In the genomic region with DNA sequence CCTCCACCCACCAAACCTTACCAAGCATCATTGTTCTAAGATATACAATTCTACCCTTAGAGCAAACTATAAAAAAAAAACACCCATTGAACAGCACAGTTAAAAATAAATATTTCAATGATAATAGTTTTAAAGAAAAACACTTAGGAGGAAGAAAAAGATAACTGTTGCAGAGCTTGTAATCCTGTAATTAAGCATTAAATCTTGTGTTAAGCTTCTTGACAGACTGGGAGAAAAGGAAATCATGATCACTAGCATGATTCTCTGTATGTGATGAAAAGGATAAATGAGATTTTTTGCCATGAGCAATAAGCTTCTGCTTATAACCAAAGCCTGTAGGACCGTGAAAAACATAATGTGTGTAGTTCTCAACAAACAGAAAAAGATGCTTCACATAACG, we compare ENCODE assay signal across 17 cellular contexts.
A peak's percentile ranks its signal among the peaks of the same experiment; 100 is the strongest.
DNase-seq lines count a peak whose midpoint lies in the region; ATAC-seq and TF ChIP-seq lines count a peak whose summit lies in the region.
"Had no signal": no experiment of that assay in that cellular context is flagged by ENCODE, and none has a peak within 500 bp of the region (broad histone marks: within the 10 kb centered on the region; RNA-seq: fewer than 3 reads in every experiment).

No MANE protein-coding gene starts in this region.

- H3K27ac Mint-ChIP-seq in activated naive CD4-positive, alpha-beta T cell treated with anti-CD3 and anti-CD28 coated beads, Interleukin-2, amount 10 ng/mL, durations not matched to agents 7 days and 5 days = no peak overlapping the region
- H3K27ac Mint-ChIP-seq: CD4-positive, alpha-beta memory T cell; HFFc6 had no signal

- peak overlapping the region; percentile 13; the same call in 1 of the 2 replicates for H3K27ac ChIP-seq in WERI-Rb-1
- H3K27ac ChIP-seq: 22Rv1 had no signal

- CTCF ChIA-PET in activated naive CD4-positive, alpha-beta T cell treated with anti-CD3 and anti-CD28 coated beads, Interleukin-2, amount 10 ng/mL, durations not matched to agents 7 days and 5 days (lab: Charles Lee) = no interaction called here

- DNase-seq in NCI-H2227 treated with DMSO at 0.1 percent for 48 hours (lab: John Stamatoyannopoulos, UW) = peak; percentile 57
- DNase-seq in NCI-H2227 (lab: John Stamatoyannopoulos, UW; ENCODE audit: unreplicated experiment) = no peak
- peak; percentile 84 for DNase-seq in NCI-H82 (lab: John Stamatoyannopoulos, UW)
- no peak for DNase-seq in WERI-Rb-1
- no peak for DNase-seq in activated naive CD4-positive, alpha-beta T cell treated with anti-CD3 and anti-CD28 coated beads, Interleukin-2, amount 10 ng/mL, durations not matched to agents 7 days and 5 days
- DNase-seq in NCI-H2107 treated with DMSO at 0.1 percent for 48 hours (lab: John Stamatoyannopoulos, UW; ENCODE audit: unreplicated experiment) = no peak
- DNase-seq in activated naive CD4-positive, alpha-beta T cell treated with anti-CD3 and anti-CD28 coated beads, Interleukin-2, amount 50 U/mL, for 16 hours = no peak
- DNase-seq: C1 segment of cervical spinal cord; CD4-positive, alpha-beta memory T cell; DMS53; DMS79 treated with DMSO at 0.1 percent for 48 hours; GF-D8; GOT3; HFFc6 had no signal

- H3K27me3 Mint-ChIP-seq in activated naive CD4-positive, alpha-beta T cell treated with anti-CD3 and anti-CD28 coated beads, Interleukin-2, amount 10 ng/mL, durations not matched to agents 7 days and 5 days = no peaks in the 10 kb centered on the region
- H3K27me3 Mint-ChIP-seq: CD4-positive, alpha-beta memory T cell had no signal

- ATAC-seq in GM19328 (IDR thresholded peaks at IDR 0.05; ENCODE audit: unreplicated experiment) = no peak

- no peaks in the 10 kb centered on the region for H3K4me1 Mint-ChIP-seq in activated naive CD4-positive, alpha-beta T cell treated with anti-CD3 and anti-CD28 coated beads, Interleukin-2, amount 10 ng/mL, durations not matched to agents 7 days and 5 days
- H3K4me1 Mint-ChIP-seq: CD4-positive, alpha-beta memory T cell had no signal

- no peaks in the 10 kb centered on the region for H3K9me3 ChIP-seq in WERI-Rb-1 (ENCODE audit: severe bottlenecking)
- H3K9me3 ChIP-seq: HAP-1 had no signal

- no peaks in the 10 kb centered on the region for H3K27me3 ChIP-seq in WERI-Rb-1 (ENCODE audit: insufficient read depth, low read depth, severe bottlenecking)

- no peak for TF ChIP-seq CTCF in WERI-Rb-1 (IDR thresholded peaks at IDR 0.05; ENCODE audit: low read depth, low read length)

- no peaks in the 10 kb centered on the region for H3K36me3 ChIP-seq in WERI-Rb-1
- H3K36me3 ChIP-seq: HAP-1 had no signal

- H3K4me3 Mint-ChIP-seq in activated naive CD4-positive, alpha-beta T cell treated with anti-CD3 and anti-CD28 coated beads, Interleukin-2, amount 10 ng/mL, durations not matched to agents 7 days and 5 days = no peak overlapping the region
- H3K4me3 Mint-ChIP-seq: CD4-positive, alpha-beta memory T cell; HFFc6 had no signal

- no peaks in the 10 kb centered on the region for H3K36me3 Mint-ChIP-seq in activated naive CD4-positive, alpha-beta T cell treated with anti-CD3 and anti-CD28 coated beads, Interleukin-2, amount 10 ng/mL, durations not matched to agents 7 days and 5 days
- H3K36me3 Mint-ChIP-seq: CD4-positive, alpha-beta memory T cell had no signal

- no peak overlapping the region for H3K4me3 ChIP-seq in WERI-Rb-1 (ENCODE audit: low read depth, low read length)
- H3K4me3 ChIP-seq: HAP-1 had no signal

- H3K9me3 Mint-ChIP-seq in activated naive CD4-positive, alpha-beta T cell treated with anti-CD3 and anti-CD28 coated beads, Interleukin-2, amount 10 ng/mL, durations not matched to agents 7 days and 5 days = no peaks in the 10 kb centered on the region
- H3K9me3 Mint-ChIP-seq: HFFc6 had no signal

Comparison
In these comparisons a context has a peak if more than half of its experiments do, and no peak if none do; other contexts are left out.
1. DNase-seq: peak in NCI-H2227 treated with DMSO at 0.1 percent for 48 hours (single experiment) and NCI-H82 (single experiment); none in NCI-H2227 (single experiment), WERI-Rb-1 (single experiment), activated naive CD4-positive, alpha-beta T cell treated with anti-CD3 and anti-CD28 coated beads, Interleukin-2, amount 10 ng/mL, durations not matched to agents 7 days and 5 days (single experiment), NCI-H2107 treated with DMSO at 0.1 percent for 48 hours (single experiment) and activated naive CD4-positive, alpha-beta T cell treated with anti-CD3 and anti-CD28 coated beads, Interleukin-2, amount 50 U/mL, for 16 hours (single experiment).